ENCODE assay signal across 37 cellular contexts in genomic region chr14:59125156-59125555, GRCh38.
"Had no signal": no experiment of that assay in that cellular context is flagged by ENCODE, and none has a peak within 500 bp of the region (broad histone marks: within the 10 kb centered on the region; RNA-seq: fewer than 3 reads in every experiment).

No MANE protein-coding gene starts in this region.

- H3K27ac ChIP-seq: ascending aorta, cardiac muscle cell, VCaP had no signal

- ATAC-seq: activated CD8-positive, alpha-beta T cell treated with anti-CD3 and anti-CD28 coated beads for 36 hours; activated naive CD8-positive, alpha-beta T cell treated with anti-CD3 and anti-CD28 coated beads, Interleukin-2, amount 50 U/mL, for 24 hours; activated T-cell treated with anti-CD3 and anti-CD28 coated beads, Interleukin-2, amount 50 U/mL, for 4 hours; activated T-cell treated with anti-CD3 and anti-CD28 coated beads, Interleukin-2, amount 50 U/mL, for 72 hours; activated T-helper 17 cell treated with anti-CD3 and anti-CD28 coated beads, Interleukin-2, amount 50 U/mL, for 72 hours had no signal

- H3K27me3 ChIP-seq: ascending aorta, cardiac muscle cell had no signal

- H3K36me3 Mint-ChIP-seq: activated CD4-positive, alpha-beta memory T cell treated with anti-CD3 and anti-CD28 coated beads for 36 hours; activated naive CD4-positive, alpha-beta T cell treated with anti-CD3 and anti-CD28 coated beads, Interleukin-2, amount 10 ng/mL, durations not matched to agents 7 days and 5 days; activated naive CD4-positive, alpha-beta T cell treated with anti-CD3 and anti-CD28 coated beads, Interleukin-2, amount 50 U/mL, for 24 hours; activated naive CD8-positive, alpha-beta T cell; activated naive CD8-positive, alpha-beta T cell treated with anti-CD3 and anti-CD28 coated beads, Interleukin-2, amount 10 ng/mL, durations not matched to agents 7 days and 5 days; brain had no signal

- H3K27ac Mint-ChIP-seq: activated B cell treated with CpG ODN at 0.5 μM for 24 hours; activated CD4-positive, alpha-beta memory T cell treated with anti-CD3 and anti-CD28 coated beads for 36 hours; activated CD4-positive, alpha-beta T cell treated with anti-CD3 and anti-CD28 coated beads, Interleukin-2, amount 10 ng/mL, durations not matched to agents 24 days and 14 days; activated CD8-positive, alpha-beta T cell treated with anti-CD3 and anti-CD28 coated beads for 36 hours; activated naive CD4-positive, alpha-beta T cell treated with anti-CD3 and anti-CD28 coated beads, Interleukin-2, amount 10 ng/mL, durations not matched to agents 7 days and 5 days; activated naive CD4-positive, alpha-beta T cell treated with anti-CD3 and anti-CD28 coated beads, Interleukin-2, amount 50 U/mL, for 24 hours; activated naive CD8-positive, alpha-beta T cell; activated naive CD8-positive, alpha-beta T cell treated with anti-CD3 and anti-CD28 coated beads, Interleukin-2, amount 10 ng/mL, durations not matched to agents 7 days and 5 days; activated naive CD8-positive, alpha-beta T cell treated with anti-CD3 and anti-CD28 coated beads, Interleukin-2, amount 50 U/mL, for 24 hours; activated T-cell treated with anti-CD3 and anti-CD28 coated beads, Interleukin-2, amount 50 U/mL, for 72 hours; activated T-helper 1 cell treated with anti-CD3 and anti-CD28 coated beads, Interleukin-12 subunit alpha, Interleukin-12 subunit beta, Interleukin-2, Interleukin-4 antibody, amounts not matched to agents 30 ng/mL and 10 ng/mL and 1 ng/mL, durations not matched to agents 14 hours and 24 hours and 36 hours; activated T-helper 17 cell treated with anti-CD3 and anti-CD28 coated beads, Interleukin-2, amount 50 U/mL, for 72 hours; T-helper 1 cell treated with Interleukin-12 subunit alpha and Interleukin-12 subunit beta and Interleukin-4 antibody, amounts not matched to agents 30 μg/mL and 1 μg/mL, for 36 hours; T-helper 2 cell treated with Interferon-gamma antibody and Interleukin-4, amounts not matched to agents 5 μg/mL and 100 μg/mL, for 36 hours had no signal

- DNase-seq: activated B cell treated with CpG ODN at 0.5 μM for 24 hours; activated CD4-positive, alpha-beta memory T cell treated with anti-CD3 and anti-CD28 coated beads for 36 hours; activated CD4-positive, alpha-beta T cell treated with anti-CD3 and anti-CD28 coated beads for 4 hours; activated CD4-positive, alpha-beta T cell treated with anti-CD3 and anti-CD28 coated beads, Interleukin-2, amount 10 ng/mL, durations not matched to agents 24 days and 14 days; activated CD4-positive, alpha-beta T cell treated with anti-CD3 and anti-CD28 coated beads, Interleukin-2, amount 50 U/mL, for 1 hour; activated CD4-positive, alpha-beta T cell treated with anti-CD3 and anti-CD28 coated beads, Interleukin-2, amount 50 U/mL, for 4 hours; activated CD4-positive, CD25-positive, alpha-beta regulatory T cell treated with anti-CD3 and anti-CD28 coated beads, Interleukin-2, amount 50 U/mL, for 72 hours; activated CD8-positive, alpha-beta memory T cell treated with anti-CD3 and anti-CD28 coated beads, Interleukin-2, amount 50 U/mL, for 4 hours; activated CD8-positive, alpha-beta T cell treated with anti-CD3 and anti-CD28 coated beads for 36 hours; activated effector memory CD4-positive, alpha-beta T cell treated with anti-CD3 and anti-CD28 coated beads, Interleukin-2, amount 50 U/mL, for 16 hours; activated naive CD4-positive, alpha-beta T cell treated with anti-CD3 and anti-CD28 coated beads, Interleukin-2, amount 10 ng/mL, durations not matched to agents 7 days and 5 days; activated naive CD4-positive, alpha-beta T cell treated with Interleukin-2 at 50 U/mL for 16 hours; activated naive CD8-positive, alpha-beta T cell treated with anti-CD3 and anti-CD28 coated beads, Interleukin-2, amount 10 ng/mL, durations not matched to agents 7 days and 5 days; activated naive CD8-positive, alpha-beta T cell treated with anti-CD3 and anti-CD28 coated beads, Interleukin-2, amount 50 U/mL, for 24 hours; activated T-cell treated with anti-CD3 and anti-CD28 coated beads for 4 hours; activated T-cell treated with anti-CD3 and anti-CD28 coated beads, Interleukin-2, amount 50 U/mL, for 1 hour; activated T-cell treated with anti-CD3 and anti-CD28 coated beads, Interleukin-2, amount 50 U/mL, for 4 hours; activated T-cell treated with anti-CD3 and anti-CD28 coated beads, Interleukin-2, amount 50 U/mL, for 72 hours; amygdala; anterior cingulate cortex; caudate nucleus; cerebellar nuclear complex; T-helper 2 cell; T-helper 9 cell had no signal

- H3K4me1 ChIP-seq: ascending aorta had no signal

- H3K9me3 Mint-ChIP-seq: activated B cell treated with CpG ODN at 0.5 μM for 24 hours; activated CD4-positive, alpha-beta memory T cell treated with anti-CD3 and anti-CD28 coated beads for 36 hours; activated CD4-positive, alpha-beta T cell treated with anti-CD3 and anti-CD28 coated beads, Interleukin-2, amount 10 ng/mL, durations not matched to agents 24 days and 14 days; activated CD8-positive, alpha-beta T cell treated with anti-CD3 and anti-CD28 coated beads for 36 hours; activated naive CD4-positive, alpha-beta T cell treated with anti-CD3 and anti-CD28 coated beads, Interleukin-2, amount 10 ng/mL, durations not matched to agents 7 days and 5 days; activated naive CD4-positive, alpha-beta T cell treated with anti-CD3 and anti-CD28 coated beads, Interleukin-2, amount 50 U/mL, for 24 hours; activated naive CD8-positive, alpha-beta T cell treated with anti-CD3 and anti-CD28 coated beads, Interleukin-2, amount 10 ng/mL, durations not matched to agents 7 days and 5 days; activated naive CD8-positive, alpha-beta T cell treated with anti-CD3 and anti-CD28 coated beads, Interleukin-2, amount 50 U/mL, for 24 hours; activated T-cell treated with anti-CD3 and anti-CD28 coated beads, Interleukin-2, amount 50 U/mL, for 4 hours; activated T-cell treated with anti-CD3 and anti-CD28 coated beads, Interleukin-2, amount 50 U/mL, for 72 hours; activated T-helper 1 cell treated with anti-CD3 and anti-CD28 coated beads, Interleukin-12 subunit alpha, Interleukin-12 subunit beta, Interleukin-2, Interleukin-4 antibody, amounts not matched to agents 30 ng/mL and 10 ng/mL and 1 ng/mL, durations not matched to agents 14 hours and 24 hours and 36 hours; activated T-helper 17 cell treated with anti-CD3 and anti-CD28 coated beads, Interleukin-2, amount 50 U/mL, for 72 hours; central memory CD8-positive, alpha-beta T cell; T-helper 1 cell treated with Interleukin-12 subunit alpha and Interleukin-12 subunit beta and Interleukin-4 antibody, amounts not matched to agents 30 μg/mL and 1 μg/mL, for 36 hours; T-helper 2 cell treated with Interferon-gamma antibody and Interleukin-4, amounts not matched to agents 5 μg/mL and 100 μg/mL, for 36 hours had no signal

- H3K4me3 Mint-ChIP-seq: activated B cell treated with CpG ODN at 0.5 μM for 24 hours; activated CD4-positive, alpha-beta memory T cell treated with anti-CD3 and anti-CD28 coated beads for 36 hours; activated CD4-positive, alpha-beta T cell treated with anti-CD3 and anti-CD28 coated beads, Interleukin-2, amount 10 ng/mL, durations not matched to agents 24 days and 14 days; activated CD8-positive, alpha-beta T cell treated with anti-CD3 and anti-CD28 coated beads for 36 hours; activated naive CD4-positive, alpha-beta T cell treated with anti-CD3 and anti-CD28 coated beads, Interleukin-2, amount 10 ng/mL, durations not matched to agents 7 days and 5 days; activated naive CD4-positive, alpha-beta T cell treated with anti-CD3 and anti-CD28 coated beads, Interleukin-2, amount 50 U/mL, for 24 hours; activated naive CD8-positive, alpha-beta T cell; activated naive CD8-positive, alpha-beta T cell treated with anti-CD3 and anti-CD28 coated beads, Interleukin-2, amount 10 ng/mL, durations not matched to agents 7 days and 5 days; activated naive CD8-positive, alpha-beta T cell treated with anti-CD3 and anti-CD28 coated beads, Interleukin-2, amount 50 U/mL, for 24 hours; activated T-cell treated with anti-CD3 and anti-CD28 coated beads, Interleukin-2, amount 50 U/mL, for 4 hours; activated T-cell treated with anti-CD3 and anti-CD28 coated beads, Interleukin-2, amount 50 U/mL, for 72 hours; activated T-helper 1 cell treated with anti-CD3 and anti-CD28 coated beads, Interleukin-12 subunit alpha, Interleukin-12 subunit beta, Interleukin-2, Interleukin-4 antibody, amounts not matched to agents 30 ng/mL and 10 ng/mL and 1 ng/mL, durations not matched to agents 14 hours and 24 hours and 36 hours; activated T-helper 17 cell treated with anti-CD3 and anti-CD28 coated beads, Interleukin-2, amount 50 U/mL, for 72 hours; brain; central memory CD8-positive, alpha-beta T cell; T-helper 1 cell treated with Interleukin-12 subunit alpha and Interleukin-12 subunit beta and Interleukin-4 antibody, amounts not matched to agents 30 μg/mL and 1 μg/mL, for 36 hours; T-helper 2 cell treated with Interferon-gamma antibody and Interleukin-4, amounts not matched to agents 5 μg/mL and 100 μg/mL, for 36 hours had no signal

- H3K4me3 ChIP-seq: ascending aorta, cardiac muscle cell had no signal

- H3K9me3 ChIP-seq: ascending aorta had no signal

- H3K36me3 ChIP-seq: ascending aorta, cardiac muscle cell had no signal

- H3K4me1 Mint-ChIP-seq: activated B cell treated with CpG ODN at 0.5 μM for 24 hours; activated CD4-positive, alpha-beta T cell treated with anti-CD3 and anti-CD28 coated beads, Interleukin-2, amount 10 ng/mL, durations not matched to agents 24 days and 14 days; activated naive CD4-positive, alpha-beta T cell treated with anti-CD3 and anti-CD28 coated beads, Interleukin-2, amount 10 ng/mL, durations not matched to agents 7 days and 5 days; activated naive CD4-positive, alpha-beta T cell treated with anti-CD3 and anti-CD28 coated beads, Interleukin-2, amount 50 U/mL, for 24 hours; activated naive CD8-positive, alpha-beta T cell treated with anti-CD3 and anti-CD28 coated beads, Interleukin-2, amount 10 ng/mL, durations not matched to agents 7 days and 5 days; activated naive CD8-positive, alpha-beta T cell treated with anti-CD3 and anti-CD28 coated beads, Interleukin-2, amount 50 U/mL, for 24 hours; activated T-helper 17 cell treated with anti-CD3 and anti-CD28 coated beads, Interleukin-2, amount 50 U/mL, for 72 hours; central memory CD8-positive, alpha-beta T cell had no signal

- FAIRE-seq: bronchial epithelial cell, TTC549 had no signal
